12 cellular contexts compared by ENCODE assay signal in genomic region chr15:41804920-41805666, GRCh38. TPM values are rescaled to one million over a fixed set of nuclear protein-coding genes. Genes with fewer than 3 reads are reported as not detected.
DNase-seq lines count a peak whose midpoint lies in the region; ATAC-seq and TF ChIP-seq lines count a peak whose summit lies in the region.
"Had no signal": no experiment of that assay in that cellular context is flagged by ENCODE, and none has a peak within 500 bp of the region (broad histone marks: within the 10 kb centered on the region; RNA-seq: fewer than 3 reads in every experiment).

No MANE protein-coding gene starts in this region.

- TF ChIP-seq POLR2A in gastroesophageal sphincter (IDR thresholded peaks at IDR 0.05), result no peak

- peaks cover 0 to 64% (median 26%) of the 10 kb centered on the region in 3 donors for H3K4me1 ChIP-seq in gastroesophageal sphincter

- intact Hi-C loops in activated T-helper 2 cell treated with anti-CD3 and anti-CD28 coated beads, Interferon-gamma antibody, Interleukin-2, Interleukin-4, amounts not matched to agents 10 μg/mL and 5 μg/mL and 100 μg/mL, durations not matched to agents 14 hours and 24 hours and 36 hours (cut with micrococcal nuclease), result no loop called here

- H3K4me3 Mint-ChIP-seq in activated T-helper 2 cell treated with anti-CD3 and anti-CD28 coated beads, Interferon-gamma antibody, Interleukin-2, Interleukin-4, amounts not matched to agents 10 μg/mL and 5 μg/mL and 100 μg/mL, durations not matched to agents 14 hours and 24 hours and 36 hours (ENCODE audit: low read depth), result no peak overlapping the region
- no peak overlapping the region for H3K4me3 Mint-ChIP-seq in stimulated activated memory B cell treated with anti-CD40 and anti-IgM and Interleukin-4, amounts not matched to agents 10 μg/mL and 1 μg/mL and 100 μg/mL, for 72 hours

- H3K36me3 ChIP-seq in gastroesophageal sphincter, result peaks cover 0 to 16% of the 10 kb centered on the region in 2 donors

- peaks cover 18% of the 10 kb centered on the region for H3K36me3 Mint-ChIP-seq in activated T-helper 2 cell treated with anti-CD3 and anti-CD28 coated beads, Interferon-gamma antibody, Interleukin-2, Interleukin-4, amounts not matched to agents 10 μg/mL and 5 μg/mL and 100 μg/mL, durations not matched to agents 14 hours and 24 hours and 36 hours (ENCODE audit: low read depth)
- H3K36me3 Mint-ChIP-seq in stimulated activated memory B cell treated with anti-CD40 and anti-IgM and Interleukin-4, amounts not matched to agents 10 μg/mL and 1 μg/mL and 100 μg/mL, for 72 hours, result peaks cover 33% of the 10 kb centered on the region

- peak overlapping the region; percentile 11 for H3K27ac Mint-ChIP-seq in activated T-helper 2 cell treated with anti-CD3 and anti-CD28 coated beads, Interferon-gamma antibody, Interleukin-2, Interleukin-4, amounts not matched to agents 10 μg/mL and 5 μg/mL and 100 μg/mL, durations not matched to agents 14 hours and 24 hours and 36 hours
- peak overlapping the region; percentile 50 for H3K27ac Mint-ChIP-seq in stimulated activated memory B cell treated with anti-CD40 and anti-IgM and Interleukin-4, amounts not matched to agents 10 μg/mL and 1 μg/mL and 100 μg/mL, for 72 hours

- no peak for TF ChIP-seq EP300 in gastroesophageal sphincter (IDR thresholded peaks at IDR 0.05)

- H3K4me3 ChIP-seq in gastroesophageal sphincter, result no peak overlapping the region
- H3K4me3 ChIP-seq: coronary artery had no signal

- H3K4me1 Mint-ChIP-seq in activated T-helper 2 cell treated with anti-CD3 and anti-CD28 coated beads, Interferon-gamma antibody, Interleukin-2, Interleukin-4, amounts not matched to agents 10 μg/mL and 5 μg/mL and 100 μg/mL, durations not matched to agents 14 hours and 24 hours and 36 hours (ENCODE audit: low read depth), result peaks cover 13% of the 10 kb centered on the region
- H3K4me1 Mint-ChIP-seq in stimulated activated memory B cell treated with anti-CD40 and anti-IgM and Interleukin-4, amounts not matched to agents 10 μg/mL and 1 μg/mL and 100 μg/mL, for 72 hours, result peaks cover 17% of the 10 kb centered on the region

- H3K27me3 ChIP-seq in gastroesophageal sphincter, result no peaks in the 10 kb centered on the region

- no peaks in the 10 kb centered on the region for H3K9me3 Mint-ChIP-seq in activated T-helper 2 cell treated with anti-CD3 and anti-CD28 coated beads, Interferon-gamma antibody, Interleukin-2, Interleukin-4, amounts not matched to agents 10 μg/mL and 5 μg/mL and 100 μg/mL, durations not matched to agents 14 hours and 24 hours and 36 hours
- H3K9me3 Mint-ChIP-seq in stimulated activated memory B cell treated with anti-CD40 and anti-IgM and Interleukin-4, amounts not matched to agents 10 μg/mL and 1 μg/mL and 100 μg/mL, for 72 hours, result no peaks in the 10 kb centered on the region

- WGBS in gastroesophageal sphincter (ENCODE audit: low coverage in 1 of 2), 2 donors, result 19% methylated on average over 4 of the region's 8 CpGs; no CpG with 5 or more reads in 1 of the 2 donors

- no peak for TF ChIP-seq CTCF in gastroesophageal sphincter (IDR thresholded peaks at IDR 0.05)

- no peaks in the 10 kb centered on the region for H3K27me3 Mint-ChIP-seq in activated T-helper 2 cell treated with anti-CD3 and anti-CD28 coated beads, Interferon-gamma antibody, Interleukin-2, Interleukin-4, amounts not matched to agents 10 μg/mL and 5 μg/mL and 100 μg/mL, durations not matched to agents 14 hours and 24 hours and 36 hours (ENCODE audit: low read depth)
- H3K27me3 Mint-ChIP-seq in stimulated activated memory B cell treated with anti-CD40 and anti-IgM and Interleukin-4, amounts not matched to agents 10 μg/mL and 1 μg/mL and 100 μg/mL, for 72 hours, result no peaks in the 10 kb centered on the region

- ATAC-seq in gastroesophageal sphincter (no peak), HG03521 (IDR thresholded peaks at IDR 0.05; ENCODE audit: unreplicated experiment) (no peak)
- ATAC-seq in stimulated activated memory B cell treated with anti-CD40 and anti-IgM and Interleukin-4, amounts not matched to agents 10 μg/mL and 1 μg/mL and 100 μg/mL, for 72 hours, result no peak

- H3K27ac ChIP-seq in gastroesophageal sphincter, result peak overlapping the region; percentile 32 to 88 (median 82)
- H3K27ac ChIP-seq: HL-60 had no signal

- H3K9me3 ChIP-seq in gastroesophageal sphincter, result no peaks in the 10 kb centered on the region

- peak; percentile 94 for DNase-seq in M059J (ENCODE audit: low read depth)
- DNase-seq in activated T-helper 2 cell treated with anti-CD3 and anti-CD28 coated beads, Interferon-gamma antibody, Interleukin-2, Interleukin-4, amounts not matched to agents 10 μg/mL and 5 μg/mL and 100 μg/mL, durations not matched to agents 14 hours and 24 hours and 36 hours (ENCODE audit: low spot score), result no peak
- no peak for DNase-seq in NCI-H1436 (lab: John Stamatoyannopoulos, UW)
- no peak for DNase-seq in NCI-H526 (lab: John Stamatoyannopoulos, UW)
- DNase-seq: MM.1S; stimulated activated CD4-positive, alpha-beta T cell treated with anti-CD3 and anti-CD28 coated beads, Interleukin-1b, Interleukin-23, amount 100 ng/mL, for 48 hours; stimulated activated naive CD4-positive, alpha-beta T cell had no signal

RNA-seq across cellular contexts. Expression of gene JMJD7, which starts 22.8 kb away (rescaled TPM):
- total RNA-seq in M059J (2014; rRNA removed; shearing (Covaris generic)), result 7.9 and 11.4 TPM in 2 replicates
- 15.7 and 20.0 TPM in 2 replicates for total RNA-seq in activated T-helper 2 cell treated with anti-CD3 and anti-CD28 coated beads, Interferon-gamma antibody, Interleukin-2, Interleukin-4, amounts not matched to agents 10 μg/mL and 5 μg/mL and 100 μg/mL, durations not matched to agents 14 hours and 24 hours and 36 hours
- total RNA-seq in gastroesophageal sphincter, result 10 to 100 TPM in 1 of 4 donors, 1 to 10 TPM in 3; 6.1 to 12.8 (median 9.3) TPM

RNA-seq across cellular contexts. Expression of gene MAPKBP1, which starts 30.8 kb away (rescaled TPM):
- 8.4 and 11.8 TPM in 2 replicates for total RNA-seq in M059J (2014; rRNA removed; shearing (Covaris generic))
- total RNA-seq in activated T-helper 2 cell treated with anti-CD3 and anti-CD28 coated beads, Interferon-gamma antibody, Interleukin-2, Interleukin-4, amounts not matched to agents 10 μg/mL and 5 μg/mL and 100 μg/mL, durations not matched to agents 14 hours and 24 hours and 36 hours, result 24.7 and 25.7 TPM in 2 replicates
- total RNA-seq in gastroesophageal sphincter, result 10 to 100 TPM; 25.1 to 48.9 (median 30.6) TPM

RNA-seq across cellular contexts. Expression of gene PLA2G4B, which starts 33.6 kb away (rescaled TPM):
- total RNA-seq in M059J (2014; rRNA removed; shearing (Covaris generic)), result 0.84 TPM in 1 of 2 replicates, not detected in the other
- total RNA-seq in activated T-helper 2 cell treated with anti-CD3 and anti-CD28 coated beads, Interferon-gamma antibody, Interleukin-2, Interleukin-4, amounts not matched to agents 10 μg/mL and 5 μg/mL and 100 μg/mL, durations not matched to agents 14 hours and 24 hours and 36 hours, result 8.0 and 10.5 TPM in 2 replicates
- 1 to 10 TPM; 2.5 to 7.0 (median 3.6) TPM for total RNA-seq in gastroesophageal sphincter
